ENCODE assay signal across 9 cellular contexts in the genomic region with DNA sequence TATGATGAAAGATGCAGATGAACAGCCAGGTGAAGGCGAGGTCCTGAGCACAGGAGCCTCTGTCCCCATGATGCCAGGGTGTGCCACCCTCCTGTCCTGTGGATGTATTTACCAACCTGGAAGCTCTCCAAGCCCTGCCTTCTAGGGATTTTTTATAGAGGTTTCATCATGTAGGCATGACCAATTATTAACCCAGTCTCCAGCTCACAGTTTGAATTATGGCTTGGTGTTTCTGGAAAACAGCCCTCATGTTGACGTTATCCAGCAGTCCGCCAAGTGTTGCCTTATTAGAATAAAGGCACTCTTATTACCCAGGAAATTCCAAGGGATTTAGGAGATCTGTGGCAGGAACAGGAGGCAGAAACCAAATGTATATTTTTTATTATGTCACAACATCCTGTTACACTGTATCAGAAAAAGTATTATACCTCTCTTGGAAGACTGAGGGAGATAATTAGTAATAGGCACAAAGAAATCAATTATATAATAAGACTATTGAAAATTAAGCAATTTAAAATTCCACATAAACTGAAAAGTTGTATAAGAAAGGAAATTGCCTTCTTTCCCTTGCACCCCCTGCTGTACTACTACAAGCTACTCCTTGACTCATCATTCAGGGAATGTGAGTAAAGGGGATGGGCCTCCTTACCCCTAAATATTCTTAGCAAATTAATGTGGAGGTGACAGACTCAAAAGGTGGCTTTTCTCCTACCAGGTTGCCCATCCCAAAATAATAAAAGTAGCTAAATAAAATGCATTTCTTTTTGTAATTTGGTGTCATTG.
DNase-seq lines count a peak whose midpoint lies in the region; ATAC-seq and TF ChIP-seq lines count a peak whose summit lies in the region.
"Had no signal": no experiment of that assay in that cellular context is flagged by ENCODE, and none has a peak within 500 bp of the region (broad histone marks: within the 10 kb centered on the region; RNA-seq: fewer than 3 reads in every experiment).

No MANE protein-coding gene starts in this region.

- H3K9me3 ChIP-seq in MG63 (no peaks in the 10 kb centered on the region), muscle layer of colon (ENCODE audit: low read length) (no peaks in the 10 kb centered on the region)
- no peaks in the 10 kb centered on the region for H3K9me3 ChIP-seq in CD4-positive, alpha-beta T cell (ENCODE audit: control insufficient read depth, low read length)

- peaks cover 25 to 37% of the 10 kb centered on the region in 2 donors for H3K36me3 Mint-ChIP-seq in CD14-positive monocyte
- H3K36me3 Mint-ChIP-seq in CD4-positive, alpha-beta T cell (ENCODE audit: low read depth) = no peaks in the 10 kb centered on the region

- H3K4me1 Mint-ChIP-seq in CD14-positive monocyte = peaks cover 76% of the 10 kb centered on the region
- no peaks in the 10 kb centered on the region for H3K4me1 Mint-ChIP-seq in CD4-positive, alpha-beta T cell (ENCODE audit: low read depth)

- TF ChIP-seq CTCF in CD14-positive monocyte (IDR thresholded peaks at IDR 0.05) = no peak
- no peak for TF ChIP-seq CTCF in CD4-positive, alpha-beta T cell (IDR thresholded peaks at IDR 0.05)
- TF ChIP-seq CTCF in coronary artery (IDR thresholded peaks at IDR 0.05) = no peak

- peaks cover 0 to 2% (median 0%) of the 10 kb centered on the region in 3 donors for H3K27me3 Mint-ChIP-seq in CD14-positive monocyte (ENCODE audit: low read depth in 3 of 3)
- no peaks in the 10 kb centered on the region for H3K27me3 Mint-ChIP-seq in CD4-positive, alpha-beta T cell

- peak overlapping the region in 6 of 7 donors; percentile 53 to 97 (median 84) for H3K27ac Mint-ChIP-seq in CD14-positive monocyte
- no peak overlapping the region for H3K27ac Mint-ChIP-seq in CD4-positive, alpha-beta T cell

- CTCF ChIA-PET in CD4-positive, alpha-beta T cell (lab: Charles Lee) = no interaction called here

- POLR2A ChIA-PET in CD4-positive, alpha-beta T cell (lab: Charles Lee) = no interaction called here

- peak overlapping the region; percentile 6 for H3K27ac ChIP-seq in muscle layer of colon (ENCODE audit: low read depth, low read length)
- H3K27ac ChIP-seq in CD4-positive, alpha-beta T cell (ENCODE audit: low read depth, low read length) = no peak overlapping the region
- H3K27ac ChIP-seq in coronary artery = no peak overlapping the region

- peaks cover 16 to 22% (median 19%) of the 10 kb centered on the region in 7 donors for H3K9me3 Mint-ChIP-seq in CD14-positive monocyte
- no peaks in the 10 kb centered on the region for H3K9me3 Mint-ChIP-seq in CD4-positive, alpha-beta T cell

- ATAC-seq in CD4-positive, alpha-beta T cell (ENCODE audit: poor library complexity) = no peak
- ATAC-seq in HG02642 (IDR thresholded peaks at IDR 0.05; ENCODE audit: poor library complexity, unreplicated experiment) = no peak

- H3K4me3 Mint-ChIP-seq in CD14-positive monocyte = no peak overlapping the region
- no peak overlapping the region for H3K4me3 Mint-ChIP-seq in CD4-positive, alpha-beta T cell

- intact Hi-C loops in CD14-positive monocyte (cut with micrococcal nuclease) = no loop called here
- intact Hi-C loops in CD4-positive, alpha-beta T cell (cut with DNase I, micrococcal nuclease) = no loop called here

- no peak for DNase-seq in CD14-positive monocyte (ENCODE audit: low spot score)
- peak; percentile 80 for DNase-seq in MG63
- DNase-seq in dedifferentiated amniotic fluid mesenchymal stem cell (ENCODE audit: extremely low spot score) = peak; percentile 69
- no peak for DNase-seq in CD4-positive, alpha-beta T cell
- DNase-seq in stimulated activated CD4-positive, alpha-beta T cell treated with anti-CD3 and anti-CD28 coated beads, Interleukin-4, amount 100 ng/mL, for 24 hours = no peak
- no peak for DNase-seq in coronary artery (ENCODE audit: low spot score)
- DNase-seq: activated naive CD4-positive, alpha-beta T cell treated with Interleukin-2 at 50 U/mL for 16 hours had no signal

- no peak overlapping the region for H3K4me3 ChIP-seq in MG63
- no peak overlapping the region for H3K4me3 ChIP-seq in muscle layer of colon (ENCODE audit: low read depth in 1 of 2, low read length in 2 of 2)
- no peak overlapping the region for H3K4me3 ChIP-seq in coronary artery

- peaks cover 35% of the 10 kb centered on the region for H3K4me1 ChIP-seq in muscle layer of colon (ENCODE audit: insufficient read depth, low read length)

- H3K27me3 ChIP-seq in MG63 = no peaks in the 10 kb centered on the region
- H3K27me3 ChIP-seq in muscle layer of colon (ENCODE audit: control insufficient read depth in 1 of 2, insufficient read depth in 2 of 2, low read length in 2 of 2) = no peaks in the 10 kb centered on the region
- H3K27me3 ChIP-seq in CD4-positive, alpha-beta T cell (ENCODE audit: control insufficient read depth, insufficient read depth, low read length) = no peaks in the 10 kb centered on the region

- H3K36me3 ChIP-seq in MG63 (no peaks in the 10 kb centered on the region), muscle layer of colon (ENCODE audit: insufficient read depth, low read length) (no peaks in the 10 kb centered on the region)

- H3K9ac ChIP-seq in muscle layer of colon (ENCODE audit: low read length) = no peak overlapping the region

Comparison
In these comparisons a context has a peak if more than half of its experiments do, and no peak if none do; other contexts are left out.
1. DNase-seq: peak in MG63 (single experiment) and dedifferentiated amniotic fluid mesenchymal stem cell (single experiment); none in CD14-positive monocyte (single experiment), CD4-positive, alpha-beta T cell (0 of 10), stimulated activated CD4-positive, alpha-beta T cell treated with anti-CD3 and anti-CD28 coated beads, Interleukin-4, amount 100 ng/mL, for 24 hours (single experiment) and coronary artery (single experiment).